ENCODE assay signal across 8 cellular contexts in genomic region chr17:74429604-74430384, GRCh38. TPM values are rescaled to one million over a fixed set of nuclear protein-coding genes. Genes with fewer than 3 reads are reported as not detected.
DNase-seq lines count a peak whose midpoint lies in the region; ATAC-seq and TF ChIP-seq lines count a peak whose summit lies in the region.

No MANE protein-coding gene starts in this region.

- H3K9me3 ChIP-seq in right lobe of liver = no peaks in the 10 kb centered on the region
- no peaks in the 10 kb centered on the region for H3K9me3 ChIP-seq in upper lobe of right lung

- peak; percentile 20 to 57 (median 24) for ATAC-seq in right lobe of liver
- peak; percentile 48 for ATAC-seq in upper lobe of right lung
- no peak for ATAC-seq in GM21515 (IDR thresholded peaks at IDR 0.05; ENCODE audit: unreplicated experiment)

- WGBS in right lobe of liver (ENCODE audit: insufficient coverage, low coverage, low lambda C conversion rate, missing lambda C conversion rate) = 27% methylated on average over 11 of the region's 19 CpGs

- peak; percentile 29 for TF ChIP-seq POLR2A in right lobe of liver (IDR thresholded peaks at IDR 0.05)

- H3K4me1 ChIP-seq in right lobe of liver = peaks cover 0 to 45% (median 21%) of the 10 kb centered on the region in 4 donors
- peaks cover 17% of the 10 kb centered on the region for H3K4me1 ChIP-seq in upper lobe of right lung

- peak; percentile 48 for DNase-seq in NCI-H2171 treated with DMSO at 0.1 percent for 48 hours (lab: John Stamatoyannopoulos, UW)
- no peak for DNase-seq in NCI-H2171 (lab: John Stamatoyannopoulos, UW)
- DNase-seq in astrocyte of the hippocampus (ENCODE audit: low read depth, low spot score) = peak; percentile 49
- DNase-seq in right lobe of liver = peak; percentile 58 to 81 (median 76)
- peak; percentile 82 for DNase-seq in upper lobe of right lung
- no peak for DNase-seq in iPS-NIHi7 (ENCODE audit: extremely low spot score)
- DNase-seq in NCI-H82 (lab: John Stamatoyannopoulos, UW) = no peak

- TF ChIP-seq CTCF in right lobe of liver (IDR thresholded peaks at IDR 0.05) (no peak), upper lobe of right lung (IDR thresholded peaks at IDR 0.05) (no peak)

- peak overlapping the region; percentile 97 to 99 (median 98) for H3K27ac ChIP-seq in right lobe of liver
- peak overlapping the region; percentile 95 for H3K27ac ChIP-seq in upper lobe of right lung

- intact Hi-C loops in right lobe of liver (cut with DNase I) (no loop called here), upper lobe of right lung (cut with DNase I) (no loop called here)

- H3K27me3 ChIP-seq in right lobe of liver = no peaks in the 10 kb centered on the region
- H3K27me3 ChIP-seq in upper lobe of right lung = peaks cover 23% of the 10 kb centered on the region

- H3K4me3 ChIP-seq in right lobe of liver = peak overlapping the region; percentile 72 to 86 (median 86)
- H3K4me3 ChIP-seq in upper lobe of right lung = peak overlapping the region; percentile 65

- H3K36me3 ChIP-seq in right lobe of liver (no peaks in the 10 kb centered on the region), upper lobe of right lung (no peaks in the 10 kb centered on the region)

RNA-seq across cellular contexts. Expression of gene GPRC5C, which starts 2.1 kb away (rescaled TPM):
- total RNA-seq in right lobe of liver (100 to 1,000 TPM; 120 to 215 (median 131) TPM), upper lobe of right lung (48.6 TPM)

RNA-seq across cellular contexts. Expression of gene CD300A, which starts 36.6 kb away (rescaled TPM):
- total RNA-seq in right lobe of liver (10 to 100 TPM in 1 of 6 experiments, 1 to 10 TPM in 5; 4.8 to 16.6 (median 6.6) TPM), upper lobe of right lung (17.5 TPM)

Comparison
In these comparisons a context has a peak if more than half of its experiments do, and no peak if none do; other contexts are left out.
1. DNase-seq: peak in NCI-H2171 treated with DMSO at 0.1 percent for 48 hours (single experiment), astrocyte of the hippocampus (single experiment), right lobe of liver (3 of 3) and upper lobe of right lung (single experiment); none in NCI-H2171 (single experiment), iPS-NIHi7 (single experiment) and NCI-H82 (single experiment).